Comparison of ENCODE assay signal across 20 cellular contexts in genomic region chr13:40126301-40127085, GRCh38.
DNase-seq lines count a peak whose midpoint lies in the region; ATAC-seq, FAIRE-seq and TF ChIP-seq lines count a peak whose summit lies in the region.
"Had no signal": no experiment of that assay in that cellular context is flagged by ENCODE, and none has a peak within 500 bp of the region (broad histone marks: within the 10 kb centered on the region; RNA-seq: fewer than 3 reads in every experiment).

No MANE protein-coding gene starts in this region.

- no peak for DNase-seq in activated CD8-positive, alpha-beta memory T cell treated with anti-CD3 and anti-CD28 coated beads, Interleukin-2, amount 10 ng/mL, durations not matched to agents 7 days and 5 days
- DNase-seq in activated CD8-positive, alpha-beta memory T cell treated with anti-CD3 and anti-CD28 coated beads for 24 hours: no peak
- DNase-seq in GM12878 (ENCODE audit: low read depth, low spot score) (no peak), NCI-H1105 (lab: John Stamatoyannopoulos, UW) (no peak), DMS79 treated with DMSO at 0.1 percent for 48 hours (lab: John Stamatoyannopoulos, UW) (no peak), GOT3 (lab: John Stamatoyannopoulos, UW) (no peak)
- no peak for DNase-seq in activated T-cell treated with anti-CD3 and anti-CD28 coated beads, Interleukin-2, amount 50 U/mL, for 24 hours
- DNase-seq: activated CD4-positive, alpha-beta T cell treated with anti-CD3 and anti-CD28 coated beads, Interleukin-2, amount 50 U/mL, for 1 hour; activated T-cell treated with anti-CD3 and anti-CD28 coated beads, Interleukin-2, amount 50 U/mL, for 4 hours; body of pancreas; cortex of kidney; EL; NCI-H510A; nucleus accumbens; stimulated activated naive CD8-positive, alpha-beta T cell treated with anti-CD3 and anti-CD28 coated beads, Interleukin-15, amount 100 ng/mL, for 72 hours had no signal

- H3K79me2 ChIP-seq in GM12878 (ENCODE audit: control insufficient read depth, insufficient read depth, low read length): no peaks in the 10 kb centered on the region

- H3K9ac ChIP-seq in GM12878 (ENCODE audit: control insufficient read depth, insufficient read depth, low read length): no peak overlapping the region

- FAIRE-seq in GM12878 (lab: Jason Lieb, UNC): no peak
- FAIRE-seq: frontal cortex had no signal

- SMC1A ChIA-PET in GM12878 (lab: Charles Lee; ENCODE audit: uncharacterized antibody, unreplicated experiment): no interaction called here

- no peak overlapping the region for H3K4me3 Mint-ChIP-seq in activated CD8-positive, alpha-beta memory T cell treated with anti-CD3 and anti-CD28 coated beads, Interleukin-2, amount 10 ng/mL, durations not matched to agents 7 days and 5 days
- H3K4me3 Mint-ChIP-seq in activated T-cell treated with anti-CD3 and anti-CD28 coated beads, Interleukin-2, amount 50 U/mL, for 24 hours: no peak overlapping the region
- H3K4me3 Mint-ChIP-seq: activated naive CD8-positive, alpha-beta T cell; activated T-cell treated with anti-CD3 and anti-CD28 coated beads, Interleukin-2, amount 50 U/mL, for 4 hours; stimulated activated naive CD8-positive, alpha-beta T cell treated with anti-CD3 and anti-CD28 coated beads, Interleukin-15, amount 100 ng/mL, for 72 hours had no signal

- peak overlapping the region; percentile 7 for H3K27ac Mint-ChIP-seq in activated CD8-positive, alpha-beta memory T cell treated with anti-CD3 and anti-CD28 coated beads, Interleukin-2, amount 10 ng/mL, durations not matched to agents 7 days and 5 days
- H3K27ac Mint-ChIP-seq in activated T-cell treated with anti-CD3 and anti-CD28 coated beads, Interleukin-2, amount 50 U/mL, for 24 hours: no peak overlapping the region
- H3K27ac Mint-ChIP-seq: activated naive CD8-positive, alpha-beta T cell had no signal

- ATAC-seq in activated CD8-positive, alpha-beta memory T cell treated with anti-CD3 and anti-CD28 coated beads, Interleukin-2, amount 10 ng/mL, durations not matched to agents 7 days and 5 days: no peak
- peak; percentile 49 for ATAC-seq in HG03354 (IDR thresholded peaks at IDR 0.05; ENCODE audit: poor library complexity, severe bottlenecking, unreplicated experiment)
- peak; percentile 21; the same call in 1 of the 3 replicates for ATAC-seq in GM12878
- ATAC-seq: activated T-cell treated with anti-CD3 and anti-CD28 coated beads, Interleukin-2, amount 50 U/mL, for 4 hours; body of pancreas; HCT116; stimulated activated naive CD8-positive, alpha-beta T cell treated with anti-CD3 and anti-CD28 coated beads, Interleukin-15, amount 100 ng/mL, for 72 hours had no signal

- TF ChIP-seq POLR2A in GM12878 (IDR thresholded peaks at IDR 0.05; ENCODE audit: low read depth, low read length): no peak

- H3K27ac ChIP-seq in GM12878 (ENCODE audit: control insufficient read depth, insufficient read depth): no peak overlapping the region
- H3K27ac ChIP-seq: body of pancreas, vagina had no signal

- H3K36me3 ChIP-seq in GM12878 (ENCODE audit: control insufficient read depth in 2 of 2, insufficient read depth in 2 of 2, low read length in 1 of 2): no peaks in the 10 kb centered on the region
- H3K36me3 ChIP-seq: vagina had no signal

- H3K27me3 ChIP-seq in GM12878 (replicated peaks in 1 of 2; ENCODE audit: control insufficient read depth in 2 of 2, insufficient read depth in 2 of 2, low read length in 1 of 2): no peaks in the 10 kb centered on the region; a peak in 1 of 4 replicates
- H3K27me3 ChIP-seq: body of pancreas, vagina had no signal

- no TSS peak for BruUV-seq in GM12878 (replicated peaks; lab: Mats Ljungman, UMichigan)

- TF ChIP-seq RAD21 in GM12878 (IDR thresholded peaks at IDR 0.05; ENCODE audit: insufficient read depth, low read depth, low read length): no peak

- H3K27me3 Mint-ChIP-seq in activated CD8-positive, alpha-beta memory T cell treated with anti-CD3 and anti-CD28 coated beads, Interleukin-2, amount 10 ng/mL, durations not matched to agents 7 days and 5 days: no peaks in the 10 kb centered on the region
- H3K27me3 Mint-ChIP-seq in activated T-cell treated with anti-CD3 and anti-CD28 coated beads, Interleukin-2, amount 50 U/mL, for 24 hours: no peaks in the 10 kb centered on the region
- H3K27me3 Mint-ChIP-seq: activated naive CD8-positive, alpha-beta T cell; stimulated activated naive CD8-positive, alpha-beta T cell treated with anti-CD3 and anti-CD28 coated beads, Interleukin-15, amount 100 ng/mL, for 72 hours had no signal

- WGBS in GM12878 (ENCODE audit: insufficient coverage, insufficient replicate concordance, low lambda C conversion rate, missing lambda C conversion rate): 44% methylated on average over 7 of the region's 7 CpGs

- peaks cover 2% of the 10 kb centered on the region for H3K9me3 Mint-ChIP-seq in activated CD8-positive, alpha-beta memory T cell treated with anti-CD3 and anti-CD28 coated beads, Interleukin-2, amount 10 ng/mL, durations not matched to agents 7 days and 5 days (ENCODE audit: low read depth)
- H3K9me3 Mint-ChIP-seq in activated T-cell treated with anti-CD3 and anti-CD28 coated beads, Interleukin-2, amount 50 U/mL, for 24 hours: peaks cover 17% of the 10 kb centered on the region
- H3K9me3 Mint-ChIP-seq: activated T-cell treated with anti-CD3 and anti-CD28 coated beads, Interleukin-2, amount 50 U/mL, for 4 hours had no signal

- no peak overlapping the region for H3K4me3 ChIP-seq in GM12878
- H3K4me3 ChIP-seq: body of pancreas, vagina had no signal

- in situ Hi-C loops in GM12878 (cut with MboI): no loop called here

- peaks cover 35% of the 10 kb centered on the region for H3K4me1 Mint-ChIP-seq in activated CD8-positive, alpha-beta memory T cell treated with anti-CD3 and anti-CD28 coated beads, Interleukin-2, amount 10 ng/mL, durations not matched to agents 7 days and 5 days
- H3K4me1 Mint-ChIP-seq in activated T-cell treated with anti-CD3 and anti-CD28 coated beads, Interleukin-2, amount 50 U/mL, for 24 hours (ENCODE audit: low read depth): peaks cover 46% of the 10 kb centered on the region

- POLR2A ChIA-PET in GM12878 (lab: Charles Lee): no interaction called here

- no peaks in the 10 kb centered on the region; the same call in 2 of the 3 replicates for H3K9me3 ChIP-seq in GM12878 (replicated peaks; ENCODE audit: control insufficient read depth, insufficient read depth, low read length)
- H3K9me3 ChIP-seq: body of pancreas, vagina had no signal

- H3K36me3 Mint-ChIP-seq in activated CD8-positive, alpha-beta memory T cell treated with anti-CD3 and anti-CD28 coated beads, Interleukin-2, amount 10 ng/mL, durations not matched to agents 7 days and 5 days: peaks cover 19% of the 10 kb centered on the region
- peaks cover 7% of the 10 kb centered on the region for H3K36me3 Mint-ChIP-seq in activated T-cell treated with anti-CD3 and anti-CD28 coated beads, Interleukin-2, amount 50 U/mL, for 24 hours (ENCODE audit: low read depth)
- H3K36me3 Mint-ChIP-seq: activated naive CD8-positive, alpha-beta T cell had no signal

- no peak for TF ChIP-seq EP300 in GM12878 (IDR thresholded peaks at IDR 0.05; ENCODE audit: borderline replicate concordance in 1 of 2, control insufficient read depth in 1 of 2, low read depth in 2 of 2, low read length in 2 of 2)

- RAD21 ChIA-PET in GM12878 (lab: Charles Lee; ENCODE audit: unreplicated experiment): no interaction called here

- CTCF ChIA-PET in activated CD8-positive, alpha-beta memory T cell treated with anti-CD3 and anti-CD28 coated beads, Interleukin-2, amount 10 ng/mL, durations not matched to agents 7 days and 5 days (lab: Charles Lee): interaction anchor here (1.1 kb wide), 2 partner anchors 79 to 92 kb away, joined by 3 read pairs; no protein-coding TSS in a partner anchor
- CTCF ChIA-PET in GM12878 (lab: Yijun Ruan, JAX): no interaction called here

- H3K4me2 ChIP-seq in GM12878 (ENCODE audit: control insufficient read depth, insufficient read depth): no peak overlapping the region

- H4K20me1 ChIP-seq in GM12878 (ENCODE audit: control insufficient read depth, insufficient read depth): no peaks in the 10 kb centered on the region

- TF ChIP-seq CTCF in GM12878 (IDR thresholded peaks at IDR 0.05 in 2 of 3, conservative IDR thresholded peaks at IDR 0.05 in 1 of 3; ENCODE audit: control insufficient read depth in 2 of 3, extremely low read depth in 1 of 3, insufficient read depth in 1 of 3, low read depth in 3 of 3, low read length in 3 of 3): no peak

- H3K4me1 ChIP-seq in GM12878 (ENCODE audit: control insufficient read depth, insufficient read depth, low read length): no peaks in the 10 kb centered on the region
- H3K4me1 ChIP-seq: body of pancreas, vagina had no signal

- intact Hi-C loops in GM12878 (cut with micrococcal nuclease; ENCODE audit: unreplicated experiment): no loop called here

- H2AFZ ChIP-seq in GM12878 (ENCODE audit: control insufficient read depth, low read depth, low read length): no peak overlapping the region

TF ChIP-seq in GM12878, 131 proteins besides CTCF, POLR2A, EP300 and RAD21:
- TF ChIP-seq HDAC6 (IDR thresholded peaks at IDR 0.05; ENCODE audit: unreplicated experiment): no peak
- TF ChIP-seq TCF12 (IDR thresholded peaks at IDR 0.05; ENCODE audit: low read depth, low read length): 0 out of 2 replicates have a peak, but pooled peaks have one; percentile 53
